ENCODE assay signal across 8 cellular contexts in the genomic region with DNA sequence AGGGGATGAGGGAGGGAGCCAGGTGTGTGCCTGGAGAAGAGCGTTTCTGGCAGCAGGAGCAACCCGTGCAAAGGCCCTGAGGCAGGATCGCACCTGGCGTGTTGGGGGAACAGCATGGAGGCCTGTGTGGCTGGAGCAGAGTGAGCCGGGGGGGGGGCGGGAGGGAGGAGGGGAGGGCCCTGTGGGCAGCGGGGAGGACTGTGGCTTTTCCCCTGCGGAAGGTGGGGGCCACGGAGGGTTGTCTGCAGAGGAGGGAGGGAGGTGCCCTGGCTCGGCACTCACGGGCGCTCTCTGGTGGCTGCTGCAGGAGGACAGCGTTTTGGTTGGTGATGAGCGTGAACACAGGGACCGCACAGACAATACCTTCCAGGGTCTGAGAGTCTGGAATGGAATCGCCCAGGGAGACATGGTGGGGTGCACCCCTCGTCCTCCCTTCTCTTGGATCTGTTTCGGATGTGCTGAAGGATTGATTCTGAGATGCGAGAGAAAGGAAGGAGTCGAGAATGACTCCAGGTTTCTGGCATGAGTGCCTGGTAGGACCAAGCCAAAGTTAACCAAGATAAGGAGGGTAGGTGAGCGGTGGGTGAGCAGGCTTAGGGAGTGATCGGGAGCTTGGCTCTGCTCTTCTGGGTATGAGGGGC.
A peak's percentile ranks its signal among the peaks of the same experiment; 100 is the strongest.
DNase-seq lines count a peak whose midpoint lies in the region; ATAC-seq and TF ChIP-seq lines count a peak whose summit lies in the region.

No MANE protein-coding gene starts in this region.

- TF ChIP-seq POLR2A in erythroblast (IDR thresholded peaks at IDR 0.05; ENCODE audit: low read length), result no peak

- peaks cover 30% of the 10 kb centered on the region for H3K4me1 Mint-ChIP-seq in activated T-cell treated with anti-CD3 and anti-CD28 coated beads, Interleukin-2, amount 50 U/mL, for 24 hours (ENCODE audit: low read depth)
- H3K4me1 Mint-ChIP-seq in nephron progenitor cell, result peaks cover 71% of the 10 kb centered on the region

- no peaks in the 10 kb centered on the region for H3K27me3 Mint-ChIP-seq in activated T-cell treated with anti-CD3 and anti-CD28 coated beads, Interleukin-2, amount 50 U/mL, for 24 hours
- H3K27me3 Mint-ChIP-seq in nephron progenitor cell (ENCODE audit: low read depth, poor library complexity), result no peaks in the 10 kb centered on the region

- no peak overlapping the region for H3K27ac ChIP-seq in subcutaneous abdominal adipose tissue (ENCODE audit: low read depth, low read length)

- no peak overlapping the region for H3K4me3 ChIP-seq in subcutaneous abdominal adipose tissue (ENCODE audit: low read depth in 1 of 5, low read length in 5 of 5)

- no peak overlapping the region for H3K4me3 Mint-ChIP-seq in activated T-cell treated with anti-CD3 and anti-CD28 coated beads, Interleukin-2, amount 50 U/mL, for 24 hours
- peak overlapping the region; percentile 71 for H3K4me3 Mint-ChIP-seq in nephron progenitor cell

- H3K9me3 ChIP-seq in subcutaneous abdominal adipose tissue (ENCODE audit: control insufficient read depth in 5 of 5, low read length in 5 of 5), result no peaks in the 10 kb centered on the region

- TF ChIP-seq CTCF in nephron progenitor cell (IDR thresholded peaks at IDR 0.05), result peak; percentile 35

- DNase-seq in DMS 273 (lab: John Stamatoyannopoulos, UW; ENCODE audit: unreplicated experiment) (peak; percentile 79), DMS 273 treated with DMSO at 0.1 percent for 48 hours (lab: John Stamatoyannopoulos, UW) (no peak), OCI-M1 (lab: John Stamatoyannopoulos, UW) (peak; percentile 77), erythroblast (lab: John Stamatoyannopoulos, UW) (peak; percentile 75 to 81), nephron progenitor cell (peak; percentile 66)
- DNase-seq in activated T-cell treated with anti-CD3 and anti-CD28 coated beads, Interleukin-2, amount 50 U/mL, for 24 hours, result peak; percentile 80

- H3K27ac Mint-ChIP-seq in activated T-cell treated with anti-CD3 and anti-CD28 coated beads, Interleukin-2, amount 50 U/mL, for 24 hours, result peak overlapping the region; percentile 74
- H3K27ac Mint-ChIP-seq in nephron progenitor cell, result peak overlapping the region; percentile 99

- no peaks in the 10 kb centered on the region for H3K27me3 ChIP-seq in subcutaneous abdominal adipose tissue (ENCODE audit: control insufficient read depth in 5 of 5, insufficient read depth in 4 of 5, low read length in 5 of 5)

- H3K4me1 ChIP-seq in subcutaneous abdominal adipose tissue (ENCODE audit: control insufficient read depth in 5 of 5, insufficient read depth in 5 of 5, low read length in 5 of 5), result peaks cover 9 to 69% (median 63%) of the 10 kb centered on the region in 5 donors

- H3K36me3 ChIP-seq in subcutaneous abdominal adipose tissue (ENCODE audit: control insufficient read depth in 5 of 5, insufficient read depth in 5 of 5, low read length in 5 of 5), result peaks cover 0 to 23% (median 18%) of the 10 kb centered on the region in 5 donors

- peak overlapping the region in 3 of 5 donors; percentile 1 to 35 (median 2) for H3K9ac ChIP-seq in subcutaneous abdominal adipose tissue (ENCODE audit: low read length in 5 of 5)

- peaks cover 18% of the 10 kb centered on the region for H3K36me3 Mint-ChIP-seq in activated T-cell treated with anti-CD3 and anti-CD28 coated beads, Interleukin-2, amount 50 U/mL, for 24 hours (ENCODE audit: low read depth)
- peaks cover 12% of the 10 kb centered on the region for H3K36me3 Mint-ChIP-seq in nephron progenitor cell (ENCODE audit: low read depth)

- H3K9me3 Mint-ChIP-seq in activated T-cell treated with anti-CD3 and anti-CD28 coated beads, Interleukin-2, amount 50 U/mL, for 24 hours, result no peaks in the 10 kb centered on the region
- no peaks in the 10 kb centered on the region for H3K9me3 Mint-ChIP-seq in nephron progenitor cell

- no peak for ATAC-seq in HG02763 (IDR thresholded peaks at IDR 0.05; ENCODE audit: unreplicated experiment)
